ENCODE assay signal across 8 cellular contexts in the genomic region with DNA sequence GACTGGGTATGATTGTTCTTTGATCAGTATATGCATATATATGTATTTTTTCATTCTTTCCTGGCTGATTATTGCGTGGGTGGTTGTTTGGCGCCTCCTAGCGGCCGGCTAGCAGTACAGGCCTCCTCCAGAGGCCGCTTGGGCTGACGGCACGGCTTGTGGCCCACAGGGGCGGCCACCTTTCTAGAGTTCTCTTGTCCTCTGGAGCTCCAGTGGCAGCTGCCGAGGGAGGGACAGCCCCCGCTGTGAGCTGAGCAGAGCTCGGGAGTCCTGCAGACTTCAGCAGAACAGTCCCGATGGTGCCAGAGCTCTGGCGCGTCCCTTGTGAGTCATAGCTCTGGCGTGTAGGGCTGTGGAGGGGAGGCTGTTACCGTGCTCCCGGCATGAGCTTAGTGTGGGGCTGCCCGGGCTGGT. TPM values are rescaled to one million over a fixed set of nuclear protein-coding genes. Genes with fewer than 3 reads are reported as not detected.
DNase-seq lines count a peak whose midpoint lies in the region; ATAC-seq, FAIRE-seq and TF ChIP-seq lines count a peak whose summit lies in the region.
"Had no signal": no experiment of that assay in that cellular context is flagged by ENCODE, and none has a peak within 500 bp of the region (broad histone marks: within the 10 kb centered on the region; RNA-seq: fewer than 3 reads in every experiment).

No MANE protein-coding gene starts in this region.

- H3K4me3 ChIP-seq in astrocyte (ENCODE audit: insufficient read depth, low read depth, low read length), result no peak overlapping the region
- no peak overlapping the region for H3K4me3 ChIP-seq in kidney epithelial cell (ENCODE audit: low read depth, low read length)

- DNase-seq in T-helper 2 cell, result peak; percentile 17 to 66 (median 46)
- DNase-seq in astrocyte (ENCODE audit: low read depth), result peak; percentile 3
- DNase-seq in kidney epithelial cell (ENCODE audit: low read depth), result no peak
- DNase-seq in stimulated activated CD4-positive, alpha-beta T cell treated with anti-CD3 and anti-CD28 coated beads, Interleukin-4, amount 100 ng/mL, for 48 hours (ENCODE audit: low read depth in 2 of 2), result peak; percentile 36 to 60
- no peak for DNase-seq in DMS79 treated with DMSO at 0.1 percent for 48 hours (lab: John Stamatoyannopoulos, UW)

- FAIRE-seq in astrocyte (lab: Jason Lieb, UNC), result no peak

- no peaks in the 10 kb centered on the region for H3K27me3 Mint-ChIP-seq in astrocyte (ENCODE audit: low read depth, unreplicated experiment)
- H3K27me3 Mint-ChIP-seq: activated naive CD8-positive, alpha-beta T cell had no signal

- H3K4me1 ChIP-seq in astrocyte (ENCODE audit: insufficient read depth, low read length), result no peaks in the 10 kb centered on the region

- no peak overlapping the region for H3K27ac Mint-ChIP-seq in astrocyte (ENCODE audit: unreplicated experiment)
- H3K27ac Mint-ChIP-seq: activated naive CD8-positive, alpha-beta T cell had no signal

- H4K20me1 ChIP-seq in astrocyte (ENCODE audit: insufficient read depth, low read length), result no peaks in the 10 kb centered on the region

- H3K27me3 ChIP-seq in astrocyte (ENCODE audit: insufficient read depth, low read length) (no peaks in the 10 kb centered on the region), kidney epithelial cell (ENCODE audit: control insufficient read depth, insufficient read depth, low read length) (no peaks in the 10 kb centered on the region)

- no peak overlapping the region for H3K9ac ChIP-seq in astrocyte (ENCODE audit: low read length)

- TF ChIP-seq CTCF in astrocyte (IDR thresholded peaks at IDR 0.05; ENCODE audit: insufficient read depth, low read depth, low read length) (no peak), kidney epithelial cell (IDR thresholded peaks at IDR 0.05; ENCODE audit: insufficient read depth, low read length, poor library complexity, severe bottlenecking) (peak; percentile 26)

- no peaks in the 10 kb centered on the region for H3K4me1 Mint-ChIP-seq in astrocyte (ENCODE audit: low read depth, unreplicated experiment)

- no peaks in the 10 kb centered on the region for H3K36me3 Mint-ChIP-seq in astrocyte (ENCODE audit: low read depth, unreplicated experiment)
- H3K36me3 Mint-ChIP-seq: activated naive CD8-positive, alpha-beta T cell had no signal

- no peak overlapping the region for H3K4me3 Mint-ChIP-seq in astrocyte (ENCODE audit: unreplicated experiment)
- H3K4me3 Mint-ChIP-seq: activated naive CD8-positive, alpha-beta T cell had no signal

- H3K9me3 ChIP-seq in astrocyte (ENCODE audit: insufficient read depth, low read depth, low read length), result peaks cover 8% of the 10 kb centered on the region

- ATAC-seq in HG02759 (IDR thresholded peaks at IDR 0.05; ENCODE audit: unreplicated experiment) (peak; percentile 60), GM21423 (IDR thresholded peaks at IDR 0.05; ENCODE audit: unreplicated experiment) (no peak)

- no peak overlapping the region for H2AFZ ChIP-seq in astrocyte (ENCODE audit: low read depth, low read length)

- H3K79me2 ChIP-seq in astrocyte (ENCODE audit: insufficient read depth, low read length), result no peaks in the 10 kb centered on the region

- no peak overlapping the region for H3K27ac ChIP-seq in astrocyte (ENCODE audit: low read depth, low read length)

- H3K9me3 Mint-ChIP-seq in astrocyte (ENCODE audit: unreplicated experiment), result peaks cover 18% of the 10 kb centered on the region

- H3K4me2 ChIP-seq in astrocyte (ENCODE audit: low read length), result no peak overlapping the region

- H3K36me3 ChIP-seq in astrocyte (ENCODE audit: insufficient read depth, low read length) (no peaks in the 10 kb centered on the region), kidney epithelial cell (ENCODE audit: control insufficient read depth, insufficient read depth, low read length) (no peaks in the 10 kb centered on the region)

RNA-seq across cellular contexts. Expression of gene ZNF429, which starts 22.5 kb away (rescaled TPM):
- total RNA-seq in astrocyte (11.0 and 12.7 TPM in 2 replicates), kidney epithelial cell (6.3 and 9.2 TPM in 2 replicates)

Comparison
In these comparisons a context has a peak if more than half of its experiments do, and no peak if none do; other contexts are left out.
1. DNase-seq: peak in T-helper 2 cell (5 of 5), astrocyte (single experiment) and stimulated activated CD4-positive, alpha-beta T cell treated with anti-CD3 and anti-CD28 coated beads, Interleukin-4, amount 100 ng/mL, for 48 hours (2 of 2); none in kidney epithelial cell (single experiment) and DMS79 treated with DMSO at 0.1 percent for 48 hours (single experiment).